14 cellular contexts compared by ENCODE assay signal in the genomic region with DNA sequence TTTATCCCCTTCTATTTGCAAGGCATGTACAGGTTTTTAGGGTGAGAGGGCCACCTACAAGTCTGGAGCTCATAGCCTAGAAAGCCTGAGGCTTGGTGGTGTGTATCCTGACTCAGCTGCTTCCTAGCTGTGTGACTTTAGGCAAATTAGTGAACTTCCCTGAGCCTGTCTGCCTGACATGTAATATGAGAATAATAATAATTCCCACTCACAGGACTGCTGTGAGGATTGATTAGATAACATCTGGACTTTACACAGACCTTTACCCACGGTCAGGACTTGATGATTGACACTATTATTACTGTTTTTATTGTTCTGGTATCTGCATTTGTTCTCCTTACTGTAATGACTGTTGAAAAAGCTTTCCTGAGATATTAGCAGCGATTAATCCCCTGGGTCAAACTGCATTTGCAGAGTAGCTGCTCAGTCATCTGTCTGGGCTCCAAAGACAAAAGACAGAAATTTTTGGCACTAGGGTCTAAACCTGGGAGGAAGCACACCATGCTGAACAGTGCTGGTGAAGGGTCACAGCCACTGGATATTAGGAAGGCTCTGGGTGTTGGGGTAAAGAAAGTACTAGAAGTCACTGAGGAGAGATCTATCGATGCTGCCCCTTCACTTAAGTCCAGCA.
DNase-seq lines count a peak whose midpoint lies in the region; TF ChIP-seq lines count a peak whose summit lies in the region.
"Had no signal": no experiment of that assay in that cellular context is flagged by ENCODE, and none has a peak within 500 bp of the region (broad histone marks: within the 10 kb centered on the region; RNA-seq: fewer than 3 reads in every experiment).

No MANE protein-coding gene starts in this region.

- no peaks in the 10 kb centered on the region for H3K79me2 ChIP-seq in OCI-LY7 (ENCODE audit: insufficient read depth, low read depth, low read length)

- no peak overlapping the region for H3K4me3 Mint-ChIP-seq in MCF 10A (ENCODE audit: unreplicated experiment)
- H3K4me3 Mint-ChIP-seq: activated naive CD4-positive, alpha-beta T cell treated with anti-CD3 and anti-CD28 coated beads, Interleukin-2, amount 10 ng/mL, durations not matched to agents 7 days and 5 days had no signal

- POLR2A ChIA-PET in MCF 10A (lab: Yijun Ruan, JAX) (interaction anchor here (1.0 kb wide), 1 partner anchor 50 kb away, joined by 4 read pairs; no protein-coding TSS in a partner anchor), OCI-LY7 (lab: Charles Lee) (interaction anchor here (0.6 to 0.7 kb wide), 3 partner anchors 9 to 1938 kb away, joined by 3 read pairs; no protein-coding TSS in a partner anchor)

- H2BK5ac ChIP-seq in neuronal stem cell (ENCODE audit: low read length): no peak overlapping the region

- no peak overlapping the region for H3K18ac ChIP-seq in neuronal stem cell (ENCODE audit: low read length)

- H3K4me1 ChIP-seq in breast epithelium: no peaks in the 10 kb centered on the region
- no peaks in the 10 kb centered on the region for H3K4me1 ChIP-seq in esophagus (ENCODE audit: control insufficient read depth in 2 of 2, insufficient read depth in 2 of 2, low read length in 1 of 2)
- no peaks in the 10 kb centered on the region for H3K4me1 ChIP-seq in uterus
- no peaks in the 10 kb centered on the region for H3K4me1 ChIP-seq in OCI-LY7 (ENCODE audit: insufficient read depth, low read length, poor library complexity, severe bottlenecking)
- H3K4me1 ChIP-seq in neuronal stem cell (ENCODE audit: control insufficient read depth in 2 of 2, insufficient read depth in 1 of 2, low read depth in 1 of 2, low read length in 2 of 2): peaks cover 0 to 2% of the 10 kb centered on the region in 2 donors

- no peak overlapping the region for H4K8ac ChIP-seq in neuronal stem cell (ENCODE audit: low read depth, low read length)

- no peak overlapping the region for H4K91ac ChIP-seq in neuronal stem cell (ENCODE audit: low read depth, low read length, poor library complexity)

- no peak overlapping the region for H3K23ac ChIP-seq in neuronal stem cell (ENCODE audit: low read depth, low read length, poor library complexity)

- peak overlapping the region in 1 of 2 donors; percentile 53 for H3K27ac ChIP-seq in breast epithelium
- peak overlapping the region; percentile 34 to 71 for H3K27ac ChIP-seq in esophagus (ENCODE audit: low read depth in 2 of 2, low read length in 1 of 2)
- peak overlapping the region; percentile 66 to 73 for H3K27ac ChIP-seq in uterus
- no peak overlapping the region for H3K27ac ChIP-seq in OCI-LY7 (ENCODE audit: low read depth, low read length, poor library complexity, severe bottlenecking)
- H3K27ac ChIP-seq in neuronal stem cell (replicated peaks; ENCODE audit: low read length): no peak overlapping the region
- H3K27ac ChIP-seq: colonic mucosa had no signal

- no peak overlapping the region for H2AK5ac ChIP-seq in neuronal stem cell (ENCODE audit: low read depth, low read length)

- no peaks in the 10 kb centered on the region for H3K36me3 Mint-ChIP-seq in MCF 10A (ENCODE audit: insufficient read depth, unreplicated experiment)
- H3K36me3 Mint-ChIP-seq: activated naive CD4-positive, alpha-beta T cell treated with anti-CD3 and anti-CD28 coated beads, Interleukin-2, amount 10 ng/mL, durations not matched to agents 7 days and 5 days had no signal

- no peak overlapping the region for H3K14ac ChIP-seq in neuronal stem cell (ENCODE audit: low read length)

- TF ChIP-seq POLR2A in breast epithelium (IDR thresholded peaks at IDR 0.05) (no peak), uterus (IDR thresholded peaks at IDR 0.05) (no peak)

- CTCF ChIA-PET in MCF 10A (lab: Yijun Ruan, JAX) (interaction anchor here (1.0 kb wide), 1 partner anchor 14 kb away, joined by 3 read pairs; no protein-coding TSS in a partner anchor), OCI-LY7 (lab: Charles Lee; ENCODE audit: unreplicated experiment) (no interaction called here)

- H3K36me3 ChIP-seq in breast epithelium: no peaks in the 10 kb centered on the region
- H3K36me3 ChIP-seq in esophagus (ENCODE audit: control insufficient read depth in 2 of 2, insufficient read depth in 2 of 2, low read length in 1 of 2): no peaks in the 10 kb centered on the region
- H3K36me3 ChIP-seq in uterus: no peaks in the 10 kb centered on the region
- no peaks in the 10 kb centered on the region for H3K36me3 ChIP-seq in OCI-LY7 (ENCODE audit: insufficient read depth, low read length)
- H3K36me3 ChIP-seq in neuronal stem cell (replicated peaks in 1 of 2; ENCODE audit: control insufficient read depth in 2 of 2, insufficient read depth in 2 of 2, low read length in 2 of 2): no peaks in the 10 kb centered on the region
- H3K36me3 ChIP-seq: colonic mucosa, MG63 had no signal

- no peak overlapping the region for H2BK12ac ChIP-seq in neuronal stem cell (ENCODE audit: low read length)

- no peak overlapping the region for H2BK15ac ChIP-seq in neuronal stem cell (ENCODE audit: low read length)

- no peak for TF ChIP-seq CTCF in MCF 10A (IDR thresholded peaks at IDR 0.05; ENCODE audit: unreplicated experiment)
- no peak for TF ChIP-seq CTCF in breast epithelium (IDR thresholded peaks at IDR 0.05)
- TF ChIP-seq CTCF in uterus (IDR thresholded peaks at IDR 0.05): no peak
- no peak for TF ChIP-seq CTCF in OCI-LY7 (conservative IDR thresholded peaks at IDR 0.05; ENCODE audit: low read length)

- no peak overlapping the region for H3K9ac ChIP-seq in neuronal stem cell (ENCODE audit: low read depth, low read length, poor library complexity)

- H2AFZ ChIP-seq in OCI-LY7 (ENCODE audit: low read length): no peak overlapping the region
- no peak overlapping the region for H2AFZ ChIP-seq in neuronal stem cell (ENCODE audit: low read length)

- H3K4me1 Mint-ChIP-seq in MCF 10A (ENCODE audit: insufficient read depth, unreplicated experiment): peaks cover 21% of the 10 kb centered on the region
- H3K4me1 Mint-ChIP-seq: activated naive CD4-positive, alpha-beta T cell treated with anti-CD3 and anti-CD28 coated beads, Interleukin-2, amount 10 ng/mL, durations not matched to agents 7 days and 5 days had no signal

- no peaks in the 10 kb centered on the region for H3K79me1 ChIP-seq in neuronal stem cell (ENCODE audit: low read depth, low read length)

- H3K4me2 ChIP-seq in OCI-LY7 (ENCODE audit: low read length) (no peak overlapping the region), neuronal stem cell (ENCODE audit: insufficient read depth, low read length, poor library complexity, severe bottlenecking) (no peak overlapping the region)

- intact Hi-C loops in MCF 10A (cut with micrococcal nuclease): no loop called here
- intact Hi-C loops in breast epithelium (cut with DNase I; ENCODE audit: low total_unique reads): no loop called here
- intact Hi-C loops in uterus (cut with DNase I; ENCODE audit: low total_unique reads): no loop called here
- intact Hi-C loops in OCI-LY7 (cut with micrococcal nuclease; ENCODE audit: unreplicated experiment): no loop called here

- DNase-seq in MCF 10A (ENCODE audit: unreplicated experiment): no peak
- DNase-seq in breast epithelium (ENCODE audit: low spot score in 2 of 2): no peak
- peak; percentile 54 to 63 for DNase-seq in lung microvascular endothelial cell (ENCODE audit: low read depth in 2 of 2)
- no peak for DNase-seq in uterus
- no peak for DNase-seq in NCI-H1694 (lab: John Stamatoyannopoulos, UW)
- no peak for DNase-seq in OCI-LY7 (ENCODE audit: low spot score)
- no peak for DNase-seq in neuronal stem cell (ENCODE audit: low spot score)
- DNase-seq: 8988T; activated naive CD4-positive, alpha-beta T cell treated with anti-CD3 and anti-CD28 coated beads, Interleukin-2, amount 10 ng/mL, durations not matched to agents 7 days and 5 days; colonic mucosa; DMS 273 treated with DMSO at 0.1 percent for 48 hours; MG63 had no signal

- H3K4me3 ChIP-seq in breast epithelium: no peak overlapping the region
- H3K4me3 ChIP-seq in esophagus (ENCODE audit: low read depth in 1 of 2, low read length in 2 of 2): no peak overlapping the region
- H3K4me3 ChIP-seq in uterus: no peak overlapping the region
- no peak overlapping the region for H3K4me3 ChIP-seq in OCI-LY7 (ENCODE audit: low read depth, low read length, poor library complexity, severe bottlenecking)
- no peak overlapping the region for H3K4me3 ChIP-seq in neuronal stem cell (ENCODE audit: low read length in 2 of 2)
- H3K4me3 ChIP-seq: colonic mucosa, lung, MG63 had no signal

- no peaks in the 10 kb centered on the region for H3K9me2 ChIP-seq in OCI-LY7 (ENCODE audit: insufficient read depth, low read length)

- H3K27me3 ChIP-seq in breast epithelium (no peaks in the 10 kb centered on the region), esophagus (ENCODE audit: control insufficient read depth in 1 of 2, insufficient read depth in 2 of 2, low read length in 2 of 2) (peaks cover 0 to 2% of the 10 kb centered on the region in 2 donors), uterus (no peaks in the 10 kb centered on the region), neuronal stem cell (ENCODE audit: control insufficient read depth in 3 of 3, insufficient read depth in 3 of 3, low read depth in 1 of 3, low read length in 3 of 3) (no peaks in the 10 kb centered on the region)
- H3K27me3 ChIP-seq: colonic mucosa, MG63 had no signal

- H3K27ac Mint-ChIP-seq in MCF 10A (ENCODE audit: low read depth, unreplicated experiment): peak overlapping the region; percentile 71
- H3K27ac Mint-ChIP-seq: activated naive CD4-positive, alpha-beta T cell treated with anti-CD3 and anti-CD28 coated beads, Interleukin-2, amount 10 ng/mL, durations not matched to agents 7 days and 5 days had no signal

- H3K4ac ChIP-seq in neuronal stem cell (ENCODE audit: low read length): no peak overlapping the region

- H3K9me3 Mint-ChIP-seq in MCF 10A (ENCODE audit: unreplicated experiment): no peaks in the 10 kb centered on the region
- H3K9me3 Mint-ChIP-seq: activated naive CD4-positive, alpha-beta T cell treated with anti-CD3 and anti-CD28 coated beads, Interleukin-2, amount 10 ng/mL, durations not matched to agents 7 days and 5 days had no signal

- no peaks in the 10 kb centered on the region for H3K27me3 Mint-ChIP-seq in MCF 10A (ENCODE audit: insufficient read depth, unreplicated experiment)

- H4K20me1 ChIP-seq in OCI-LY7 (ENCODE audit: insufficient read depth, low read length): no peaks in the 10 kb centered on the region

- BruUV-seq in MCF 10A (replicated peaks; lab: Mats Ljungman, UMichigan) (no TSS peak), OCI-LY7 (replicated peaks; lab: Mats Ljungman, UMichigan) (no TSS peak)

- 24 to 33% methylated on average over 3 of the region's 3 CpGs for WGBS in esophagus, 2 donors
- WGBS in neuronal stem cell (ENCODE audit: extremely low coverage in 2 of 2, insufficient read length in 2 of 2, insufficient replicate concordance in 1 of 2), 2 donors: no CpG with 5 or more reads among the region's 3 CpGs

- H2BK120ac ChIP-seq in neuronal stem cell (ENCODE audit: low read depth, low read length): no peak overlapping the region

- H3K9me3 ChIP-seq in breast epithelium: no peaks in the 10 kb centered on the region
- no peaks in the 10 kb centered on the region for H3K9me3 ChIP-seq in esophagus (ENCODE audit: control insufficient read depth in 2 of 2, insufficient read depth in 1 of 2, low read depth in 1 of 2, low read length in 1 of 2)
- no peaks in the 10 kb centered on the region for H3K9me3 ChIP-seq in uterus
- H3K9me3 ChIP-seq in OCI-LY7 (ENCODE audit: low read length): no peaks in the 10 kb centered on the region
- no peaks in the 10 kb centered on the region for H3K9me3 ChIP-seq in neuronal stem cell (replicated peaks in 1 of 2; ENCODE audit: control insufficient read depth in 2 of 2, insufficient read depth in 1 of 2, low read depth in 1 of 2, low read length in 2 of 2)
- H3K9me3 ChIP-seq: colonic mucosa, MG63 had no signal

Comparison
In these comparisons a context has a peak if more than half of its experiments do, and no peak if none do; other contexts are left out.
1. DNase-seq: peak in lung microvascular endothelial cell (2 of 2); none in MCF 10A (single experiment), breast epithelium (0 of 2), uterus (0 of 2), NCI-H1694 (single experiment), OCI-LY7 (single experiment) and neuronal stem cell (single experiment).
2. H3K27ac ChIP-seq: peak in esophagus (2 of 2) and uterus (2 of 2); none in OCI-LY7 (single experiment) and neuronal stem cell (single experiment).